Comparison of ENCODE assay signal across 1 cellular context in the genomic region with DNA sequence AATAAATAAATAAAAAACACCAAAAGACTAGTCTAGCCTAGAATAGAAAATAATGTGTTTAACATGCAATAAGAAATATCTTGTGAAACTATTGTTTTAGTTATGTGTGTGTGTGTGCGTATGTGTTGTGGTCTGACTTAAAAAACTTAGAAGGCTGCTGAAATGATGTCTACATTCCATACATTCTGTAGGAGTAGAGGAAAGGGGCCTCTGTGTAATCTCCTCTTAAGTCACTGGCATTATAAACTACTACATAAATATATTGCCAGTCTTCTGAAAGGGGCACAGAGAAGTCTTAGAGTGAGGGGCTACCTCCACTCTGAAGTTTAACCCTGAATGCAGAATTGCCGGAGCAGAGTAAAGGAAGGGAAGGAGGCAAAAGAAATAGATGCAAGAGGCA.
TF ChIP-seq lines count a peak whose summit lies in the region.

No MANE protein-coding gene starts in this region.

TF ChIP-seq in K562, 482 proteins besides CTCF, POLR2A, EP300 and RAD21 (continued from another document):
- TF ChIP-seq, protein P1, sequence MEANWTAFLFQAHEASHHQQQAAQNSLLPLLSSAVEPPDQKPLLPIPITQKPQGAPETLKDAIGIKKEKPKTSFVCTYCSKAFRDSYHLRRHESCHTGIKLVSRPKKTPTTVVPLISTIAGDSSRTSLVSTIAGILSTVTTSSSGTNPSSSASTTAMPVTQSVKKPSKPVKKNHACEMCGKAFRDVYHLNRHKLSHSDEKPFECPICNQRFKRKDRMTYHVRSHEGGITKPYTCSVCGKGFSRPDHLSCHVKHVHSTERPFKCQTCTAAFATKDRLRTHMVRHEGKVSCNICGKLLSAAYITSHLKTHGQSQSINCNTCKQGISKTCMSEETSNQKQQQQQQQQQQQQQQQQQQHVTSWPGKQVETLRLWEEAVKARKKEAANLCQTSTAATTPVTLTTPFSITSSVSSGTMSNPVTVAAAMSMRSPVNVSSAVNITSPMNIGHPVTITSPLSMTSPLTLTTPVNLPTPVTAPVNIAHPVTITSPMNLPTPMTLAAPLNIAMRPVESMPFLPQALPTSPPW (CRISPR knock-in tag; IDR thresholded peaks at IDR 0.05): no peak
- TF ChIP-seq MTA1 (IDR thresholded peaks at IDR 0.05; ENCODE audit: borderline replicate concordance): no peak
- TF ChIP-seq TRIM24 (IDR thresholded peaks at IDR 0.05): no peak
- no peak for TF ChIP-seq ATF1 (CRISPR knock-in tag; IDR thresholded peaks at IDR 0.05)
- TF ChIP-seq ATF1 (tag; IDR thresholded peaks at IDR 0.05): no peak
- no peak for TF ChIP-seq NR2C1 (IDR thresholded peaks at IDR 0.05)
- no peak for TF ChIP-seq NR2C1 (tag; IDR thresholded peaks at IDR 0.05)
- TF ChIP-seq ZNF23 (CRISPR knock-in tag; IDR thresholded peaks at IDR 0.05): no peak
- TF ChIP-seq, protein P2, sequence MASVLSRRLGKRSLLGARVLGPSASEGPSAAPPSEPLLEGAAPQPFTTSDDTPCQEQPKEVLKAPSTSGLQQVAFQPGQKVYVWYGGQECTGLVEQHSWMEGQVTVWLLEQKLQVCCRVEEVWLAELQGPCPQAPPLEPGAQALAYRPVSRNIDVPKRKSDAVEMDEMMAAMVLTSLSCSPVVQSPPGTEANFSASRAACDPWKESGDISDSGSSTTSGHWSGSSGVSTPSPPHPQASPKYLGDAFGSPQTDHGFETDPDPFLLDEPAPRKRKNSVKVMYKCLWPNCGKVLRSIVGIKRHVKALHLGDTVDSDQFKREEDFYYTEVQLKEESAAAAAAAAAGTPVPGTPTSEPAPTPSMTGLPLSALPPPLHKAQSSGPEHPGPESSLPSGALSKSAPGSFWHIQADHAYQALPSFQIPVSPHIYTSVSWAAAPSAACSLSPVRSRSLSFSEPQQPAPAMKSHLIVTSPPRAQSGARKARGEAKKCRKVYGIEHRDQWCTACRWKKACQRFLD (CRISPR knock-in tag; IDR thresholded peaks at IDR 0.05): no peak
- TF ChIP-seq KHSRP (IDR thresholded peaks at IDR 0.05): no peak
- TF ChIP-seq, protein P3, sequence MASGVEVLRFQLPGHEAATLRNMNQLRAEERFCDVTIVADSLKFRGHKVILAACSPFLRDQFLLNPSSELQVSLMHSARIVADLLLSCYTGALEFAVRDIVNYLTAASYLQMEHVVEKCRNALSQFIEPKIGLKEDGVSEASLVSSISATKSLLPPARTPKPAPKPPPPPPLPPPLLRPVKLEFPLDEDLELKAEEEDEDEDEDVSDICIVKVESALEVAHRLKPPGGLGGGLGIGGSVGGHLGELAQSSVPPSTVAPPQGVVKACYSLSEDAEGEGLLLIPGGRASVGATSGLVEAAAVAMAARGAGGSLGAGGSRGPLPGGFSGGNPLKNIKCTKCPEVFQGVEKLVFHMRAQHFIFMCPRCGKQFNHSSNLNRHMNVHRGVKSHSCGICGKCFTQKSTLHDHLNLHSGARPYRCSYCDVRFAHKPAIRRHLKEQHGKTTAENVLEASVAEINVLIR (CRISPR knock-in tag; IDR thresholded peaks at IDR 0.05): no peak
- TF ChIP-seq PYGO2 (tag; IDR thresholded peaks at IDR 0.05): no peak
- TF ChIP-seq, protein P4, sequence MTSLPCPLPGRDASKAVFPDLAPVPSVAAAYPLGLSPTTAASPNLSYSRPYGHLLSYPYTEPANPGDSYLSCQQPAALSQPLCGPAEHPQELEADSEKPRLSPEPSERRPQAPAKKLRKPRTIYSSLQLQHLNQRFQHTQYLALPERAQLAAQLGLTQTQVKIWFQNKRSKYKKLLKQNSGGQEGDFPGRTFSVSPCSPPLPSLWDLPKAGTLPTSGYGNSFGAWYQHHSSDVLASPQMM (CRISPR knock-in tag; IDR thresholded peaks at IDR 0.05): no peak
- TF ChIP-seq, protein P5, sequence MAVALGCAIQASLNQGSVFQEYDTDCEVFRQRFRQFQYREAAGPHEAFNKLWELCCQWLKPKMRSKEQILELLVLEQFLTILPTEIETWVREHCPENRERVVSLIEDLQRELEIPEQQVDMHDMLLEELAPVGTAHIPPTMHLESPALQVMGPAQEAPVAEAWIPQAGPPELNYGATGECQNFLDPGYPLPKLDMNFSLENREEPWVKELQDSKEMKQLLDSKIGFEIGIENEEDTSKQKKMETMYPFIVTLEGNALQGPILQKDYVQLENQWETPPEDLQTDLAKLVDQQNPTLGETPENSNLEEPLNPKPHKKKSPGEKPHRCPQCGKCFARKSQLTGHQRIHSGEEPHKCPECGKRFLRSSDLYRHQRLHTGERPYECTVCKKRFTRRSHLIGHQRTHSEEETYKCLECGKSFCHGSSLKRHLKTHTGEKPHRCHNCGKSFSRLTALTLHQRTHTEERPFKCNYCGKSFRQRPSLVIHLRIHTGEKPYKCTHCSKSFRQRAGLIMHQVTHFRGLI (CRISPR knock-in tag; IDR thresholded peaks at IDR 0.05): no peak
- no peak for TF ChIP-seq ZNF561 (CRISPR knock-in tag; conservative IDR thresholded peaks at IDR 0.05)
- no peak for TF ChIP-seq RNF2 (IDR thresholded peaks at IDR 0.05)
- no peak for TF ChIP-seq ELF2 (CRISPR knock-in tag; IDR thresholded peaks at IDR 0.05)
- no peak for TF ChIP-seq SMARCA5 (IDR thresholded peaks at IDR 0.05)
